In genomic region chr16:1706386-1707192, GRCh38 we compare ENCODE assay signal across 8 cellular contexts. TPM values are rescaled to one million over a fixed set of nuclear protein-coding genes. Genes with fewer than 3 reads are reported as not detected.
A peak's percentile ranks its signal among the peaks of the same experiment; 100 is the strongest.
DNase-seq lines count a peak whose midpoint lies in the region; ATAC-seq and TF ChIP-seq lines count a peak whose summit lies in the region.

No MANE protein-coding gene starts in this region.

- peak in 2 of 3 experiments; percentile 24 to 30 for DNase-seq in NCI-H1417 (lab: John Stamatoyannopoulos, UW)
- no peak for DNase-seq in NCI-H1417 treated with DMSO at 0.1 percent for 48 hours (lab: John Stamatoyannopoulos, UW)
- peak; percentile 74 for DNase-seq in SK-N-SH
- no peak for DNase-seq in astrocyte of the spinal cord (ENCODE audit: low read depth, low spot score)
- DNase-seq in stimulated activated CD4-positive, alpha-beta T cell treated with anti-CD3 and anti-CD28 coated beads, Interleukin-15, amount 100 ng/mL, for 24 hours: peak; percentile 49

- in situ Hi-C loops in astrocyte of the spinal cord (cut with HindIII; ENCODE audit: low sequenced_read_pairs): no loop called here

- H4K20me1 ChIP-seq in SK-N-SH (ENCODE audit: insufficient read depth): peaks cover 44% of the 10 kb centered on the region

- under 1% methylated on average over 18 of the region's 62 CpGs for WGBS in SK-N-SH (ENCODE audit: low lambda C conversion rate)

- H3K27ac ChIP-seq in SK-N-SH (ENCODE audit: low read depth in 2 of 2, low read length in 1 of 2) (peak overlapping the region; percentile 79 to 91; a peak in 3 of 4 replicates), iPS-20b (ENCODE audit: low read length) (no peak overlapping the region)

- TF ChIP-seq EP300 in SK-N-SH (IDR thresholded peaks at IDR 0.05; ENCODE audit: borderline replicate concordance in 1 of 2, low read depth in 1 of 2, low read length in 1 of 2): no peak

- no peak for TF ChIP-seq CTCF in SK-N-SH (IDR thresholded peaks at IDR 0.05)
- TF ChIP-seq CTCF in astrocyte of the spinal cord (IDR thresholded peaks at IDR 0.05; ENCODE audit: low read depth, low read length): no peak

- peak overlapping the region; percentile 97 for H3K4me2 ChIP-seq in SK-N-SH

- H3K9me2 ChIP-seq in SK-N-SH: no peaks in the 10 kb centered on the region

- ATAC-seq in HG02973 (IDR thresholded peaks at IDR 0.05; ENCODE audit: unreplicated experiment): peak; percentile 14
- ATAC-seq in HG03280 (IDR thresholded peaks at IDR 0.05; ENCODE audit: unreplicated experiment): no peak

- peaks cover 13 to 22% of the 10 kb centered on the region in 2 experiments; a peak in 3 of 4 replicates for H3K4me1 ChIP-seq in SK-N-SH (ENCODE audit: control insufficient read depth in 1 of 2, insufficient read depth in 2 of 2, low read depth in 1 of 2, low read length in 1 of 2)
- H3K4me1 ChIP-seq in iPS-20b (ENCODE audit: insufficient read depth, low read length): 0 out of 2 replicates have a peak, but pooled peaks cover 4% of the 10 kb centered on the region

- H3K4me3 ChIP-seq in SK-N-SH (ENCODE audit: low read depth in 2 of 2, low read length in 1 of 2): peak overlapping the region; percentile 82 to 89
- peak overlapping the region; percentile 91 for H3K4me3 ChIP-seq in astrocyte of the spinal cord (ENCODE audit: low read depth, low read length)
- peak overlapping the region; percentile 93 for H3K4me3 ChIP-seq in iPS-20b (ENCODE audit: low read length)

- H3K9me3 ChIP-seq in SK-N-SH: no peaks in the 10 kb centered on the region
- H3K9me3 ChIP-seq in iPS-20b (ENCODE audit: insufficient read depth, low read depth, low read length): no peaks in the 10 kb centered on the region

- CTCF ChIA-PET in SK-N-SH (lab: Yijun Ruan, JAX): interaction anchor here (0.6 to 1.9 kb wide), 33 partner anchors 9 to 429 kb away, joined by 3 to 14 read pairs (median 5); partner anchors contain the start of genes CRAMP1, EME2, IFT140 and JPT2

- H3K36me3 ChIP-seq in SK-N-SH (replicated peaks in 1 of 2; ENCODE audit: control insufficient read depth in 1 of 2, insufficient read depth in 2 of 2, low read length in 1 of 2) (peaks cover 6 to 12% of the 10 kb centered on the region in 2 experiments), iPS-20b (ENCODE audit: insufficient read depth, low read depth, low read length) (peaks cover 14% of the 10 kb centered on the region)

- POLR2A ChIA-PET in SK-N-SH (lab: Yijun Ruan, JAX): interaction anchor here (0.5 to 1.5 kb wide), 12 partner anchors 15 to 632 kb away, joined by 3 to 10 read pairs (median 4); partner anchors contain the start of genes CRAMP1, EME2, FAHD1 and HAGH

- H3K27me3 ChIP-seq in SK-N-SH (ENCODE audit: insufficient read depth): no peaks in the 10 kb centered on the region
- no peaks in the 10 kb centered on the region for H3K27me3 ChIP-seq in iPS-20b (ENCODE audit: insufficient read depth, low read length)

- H3K9ac ChIP-seq in SK-N-SH (peak overlapping the region; percentile 85), iPS-20b (ENCODE audit: low read depth, low read length) (peak overlapping the region; percentile 88; the same call in 1 of the 2 replicates)

- TF ChIP-seq RAD21 in SK-N-SH (IDR thresholded peaks at IDR 0.05; ENCODE audit: low read length): no peak

- peaks cover 26% of the 10 kb centered on the region for H3F3A ChIP-seq in SK-N-SH (replicated peaks; ENCODE audit: insufficient read depth)

- peaks cover 65% of the 10 kb centered on the region for H3K79me2 ChIP-seq in SK-N-SH (ENCODE audit: insufficient read depth)

- H2AFZ ChIP-seq in SK-N-SH (ENCODE audit: low read depth): peak overlapping the region; percentile 77

TF ChIP-seq in SK-N-SH, 30 proteins besides CTCF, POLR2A, EP300 and RAD21:
- TF ChIP-seq NRF1 (IDR thresholded peaks at IDR 0.05; ENCODE audit: low read depth, low read length) (peak; percentile 32), MXI1 (IDR thresholded peaks at IDR 0.05; ENCODE audit: low read depth, low read length) (0 out of 2 replicates have a peak, but pooled peaks have one; percentile 32), TCF12 (IDR thresholded peaks at IDR 0.05) (no peak), CHD2 (IDR thresholded peaks at IDR 0.05; ENCODE audit: low read length, partially characterized antibody) (no peak)

RNA-seq across cellular contexts. Expression of gene MAPK8IP3, which starts 0.6 kb away (rescaled TPM):
- 53.6 and 57.3 TPM in 2 replicates for polyA plus RNA-seq in SK-N-SH (2012; rRNA removed)
- polyA plus RNA-seq in SK-N-SH (2012; cell fraction: cytosol; rRNA removed): 5.9 and 8.9 TPM in 2 replicates
- 414 and 492 TPM in 2 replicates for polyA plus RNA-seq in SK-N-SH (2012; cell fraction: nucleus; rRNA removed)

RNA-seq across cellular contexts. Expression of gene JPT2, which starts 28.5 kb away (rescaled TPM):
- polyA plus RNA-seq in SK-N-SH (2012; rRNA removed): 36.9 and 67.4 TPM in 2 replicates
- 40.6 and 51.8 TPM in 2 replicates for polyA plus RNA-seq in SK-N-SH (2012; cell fraction: cytosol; rRNA removed)
- 34.4 and 41.1 TPM in 2 replicates for polyA plus RNA-seq in SK-N-SH (2012; cell fraction: nucleus; rRNA removed)

Comparison
In these comparisons a context has a peak if more than half of its experiments do, and no peak if none do; other contexts are left out.
1. DNase-seq: peak in NCI-H1417 (2 of 3), SK-N-SH (single experiment) and stimulated activated CD4-positive, alpha-beta T cell treated with anti-CD3 and anti-CD28 coated beads, Interleukin-15, amount 100 ng/mL, for 24 hours (single experiment); none in NCI-H1417 treated with DMSO at 0.1 percent for 48 hours (single experiment) and astrocyte of the spinal cord (single experiment).
2. Peak in every context shown above with its lines, with median percentiles within 50 percentile points of each other: H3K4me3 ChIP-seq.